ENCODE assay signal across 22 cellular contexts in genomic region chr14:65132855-65133254, GRCh38.
"Had no signal": no experiment of that assay in that cellular context is flagged by ENCODE, and none has a peak within 500 bp of the region (broad histone marks: within the 10 kb centered on the region; RNA-seq: fewer than 3 reads in every experiment).

No MANE protein-coding gene starts in this region.

- ATAC-seq: esophagus mucosa; left lobe of liver; naive thymus-derived CD4-positive, alpha-beta T cell; stimulated activated naive B cell treated with anti-CD40 and anti-IgM and Interleukin-4, amounts not matched to agents 10 μg/mL and 1 μg/mL and 100 μg/mL, for 72 hours; upper lobe of right lung had no signal

- DNase-seq: effector CD8-positive, alpha-beta T cell; endodermal cell; foreskin melanocyte; naive thymus-derived CD4-positive, alpha-beta T cell; sigmoid colon; stimulated activated CD4-positive, alpha-beta T cell treated with anti-CD3 and anti-CD28 coated beads, Interleukin-15, amount 100 ng/mL, for 24 hours; stimulated activated CD4-positive, alpha-beta T cell treated with anti-CD3 and anti-CD28 coated beads, Interleukin-2, amount 100 ng/mL, for 48 hours; stimulated activated naive B cell treated with anti-CD40 and anti-IgM and Interleukin-4, amounts not matched to agents 10 μg/mL and 1 μg/mL and 100 μg/mL, for 72 hours; upper lobe of right lung had no signal

- H3K9me3 ChIP-seq: prostate gland, right atrium auricular region, sigmoid colon, thoracic aorta, tibial nerve, upper lobe of right lung, vagina had no signal

- H3K36me3 ChIP-seq: neural progenitor cell, prostate gland, right atrium auricular region, sigmoid colon, thoracic aorta, tibial nerve, upper lobe of right lung, vagina had no signal

- H2AFZ ChIP-seq: neural progenitor cell, parathyroid adenoma had no signal

- FAIRE-seq: colon, keratinocyte had no signal

- H3K9ac ChIP-seq: neural progenitor cell, parathyroid adenoma had no signal

- H3K27ac ChIP-seq: epithelial cell of prostate, neural progenitor cell, parathyroid adenoma, prostate gland, right atrium auricular region, sigmoid colon, thoracic aorta, tibial nerve, upper lobe of right lung, vagina had no signal

- H3K4me2 ChIP-seq: neural progenitor cell had no signal

- H3K4me1 ChIP-seq: neural progenitor cell, parathyroid adenoma, prostate gland, right atrium auricular region, sigmoid colon, tibial nerve, upper lobe of right lung, vagina had no signal

- H3K79me2 ChIP-seq: parathyroid adenoma had no signal

- H3K27me3 ChIP-seq: neural progenitor cell, right atrium auricular region, sigmoid colon, tibial nerve, upper lobe of right lung, vagina had no signal

- H3K4me3 ChIP-seq: lung, neural progenitor cell, prostate gland, right atrium auricular region, sigmoid colon, thoracic aorta, tibial nerve, upper lobe of right lung, vagina had no signal
